11 cellular contexts compared by ENCODE assay signal in the genomic region with DNA sequence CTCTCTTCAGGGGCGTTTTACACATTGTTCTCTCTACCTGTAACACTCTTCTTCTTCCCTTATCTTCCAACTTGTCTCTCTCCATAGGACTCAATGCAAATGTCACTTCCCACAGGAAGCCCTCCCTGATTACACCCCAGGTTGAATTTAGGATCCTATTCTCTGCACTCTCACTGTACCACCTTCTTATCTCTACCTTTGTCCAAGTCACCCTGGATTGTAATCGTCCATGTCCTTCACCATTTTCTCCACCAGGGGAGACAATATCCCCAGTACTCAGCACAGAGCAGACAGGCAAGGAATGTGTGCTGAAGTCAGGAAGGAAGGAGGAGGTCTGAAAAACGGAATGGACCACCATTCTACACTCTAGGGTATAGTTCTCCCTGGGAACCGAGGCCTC. TPM values are rescaled to one million over a fixed set of nuclear protein-coding genes. Genes with fewer than 3 reads are reported as not detected.
A peak's percentile ranks its signal among the peaks of the same experiment; 100 is the strongest.
DNase-seq lines count a peak whose midpoint lies in the region; ATAC-seq, FAIRE-seq and TF ChIP-seq lines count a peak whose summit lies in the region.
"Had no signal": no experiment of that assay in that cellular context is flagged by ENCODE, and none has a peak within 500 bp of the region (broad histone marks: within the 10 kb centered on the region; RNA-seq: fewer than 3 reads in every experiment).

No MANE protein-coding gene starts in this region.

- no peaks in the 10 kb centered on the region for H3K36me3 ChIP-seq in K562 (ENCODE audit: control insufficient read depth, insufficient read depth, low read length)
- no peaks in the 10 kb centered on the region for H3K36me3 ChIP-seq in right lobe of liver

- TF ChIP-seq POLR2A in K562 (conservative IDR thresholded peaks at IDR 0.05) (no peak), right lobe of liver (IDR thresholded peaks at IDR 0.05) (no peak)

- TF ChIP-seq EP300 in K562 (IDR thresholded peaks at IDR 0.05; ENCODE audit: low read length): no peak

- H3K9me1 ChIP-seq in K562 (ENCODE audit: control insufficient read depth, insufficient read depth, low read length): no peaks in the 10 kb centered on the region

- no peaks in the 10 kb centered on the region; a peak in 1 of 5 replicates for H3K27me3 ChIP-seq in K562 (ENCODE audit: control insufficient read depth in 2 of 2, insufficient read depth in 2 of 2, low read length in 2 of 2)
- H3K27me3 ChIP-seq in right lobe of liver: no peaks in the 10 kb centered on the region

- no TSS peak for BruUV-seq in K562 (replicated peaks; lab: Mats Ljungman, UMichigan)

- no peak overlapping the region for H3K9ac ChIP-seq in K562 (ENCODE audit: insufficient read depth in 1 of 2, low read depth in 2 of 2, low read length in 2 of 2)

- TF ChIP-seq CTCF in K562 (IDR thresholded peaks at IDR 0.05 in 2 of 3, conservative IDR thresholded peaks at IDR 0.05 in 1 of 3; ENCODE audit: insufficient read depth in 2 of 3, low read depth in 1 of 3, low read length in 3 of 3) (peak; percentile 45 to 57 (median 57)), right lobe of liver (IDR thresholded peaks at IDR 0.05) (peak in 3 of 4 donors; percentile 16 to 22 (median 18))

- 0% methylated on average over 4 of the region's 4 CpGs for WGBS in K562 (ENCODE audit: insufficient coverage, low coverage, missing lambda C conversion rate)
- 15% methylated on average over 4 of the region's 4 CpGs for WGBS in right lobe of liver (ENCODE audit: insufficient coverage, low coverage, low lambda C conversion rate, missing lambda C conversion rate)

- POLR2A ChIA-PET in K562 (lab: Yijun Ruan, JAX): no interaction called here

- H3K4me3 ChIP-seq in K562 (no peak overlapping the region), right lobe of liver (no peak overlapping the region)

- DNase-seq in ELF-1 (ENCODE audit: low read depth, low spot score) (peak; percentile 42), HuH-7.5 (ENCODE audit: low spot score) (peak; percentile 37), K562 (ENCODE audit: extremely low read depth in 1 of 4, low spot score in 3 of 4) (peak; percentile 28 to 43 (median 38)), right lobe of liver (no peak), NCI-H2029 (lab: John Stamatoyannopoulos, UW) (no peak), NCI-H1694 treated with DMSO at 0.1 percent for 48 hours (lab: John Stamatoyannopoulos, UW) (no peak)
- no peak for DNase-seq in stimulated activated CD4-positive, alpha-beta T cell treated with anti-CD3 and anti-CD28 coated beads, Interleukin-4, amount 100 ng/mL, for 1 hour
- no peak for DNase-seq in activated naive CD4-positive, alpha-beta T cell treated with Interleukin-2 at 50 U/mL for 16 hours
- DNase-seq: activated CD4-positive, alpha-beta T cell treated with anti-CD3 and anti-CD28 coated beads for 4 hours; NCI-H2171 treated with DMSO at 0.1 percent for 48 hours had no signal

- CTCF ChIA-PET in K562 (lab: Yijun Ruan, JAX; ENCODE audit: low intra/inter-chr PET ratio): interaction anchor here (0.6 kb wide), 1 partner anchor 29 kb away, joined by 3 read pairs; no protein-coding TSS in a partner anchor

- peak; percentile 83 for ATAC-seq in K562
- ATAC-seq in right lobe of liver: peak in 1 of 4 donors; percentile 22

- in situ Hi-C loops in K562 (cut with MboI): no loop called here

- no peak overlapping the region for H3K27ac ChIP-seq in K562 (ENCODE audit: extremely low read depth, low read depth, low read length)
- no peak overlapping the region for H3K27ac ChIP-seq in right lobe of liver

- FAIRE-seq in K562 (lab: Jason Lieb, UNC): peak; percentile 19

- H3K9me3 ChIP-seq in K562 (replicated peaks; ENCODE audit: control insufficient read depth, insufficient read depth, low read depth, low read length): no peaks in the 10 kb centered on the region
- no peaks in the 10 kb centered on the region for H3K9me3 ChIP-seq in right lobe of liver

- H2AFZ ChIP-seq in K562 (ENCODE audit: low read depth, low read length): no peak overlapping the region

- intact Hi-C loops in K562 (cut with micrococcal nuclease): no loop called here
- intact Hi-C loops in right lobe of liver (cut with DNase I): no loop called here

- H3K4me1 ChIP-seq in K562 (replicated peaks in 1 of 2; ENCODE audit: control insufficient read depth in 2 of 2, insufficient read depth in 2 of 2, low read length in 2 of 2) (no peaks in the 10 kb centered on the region), right lobe of liver (no peaks in the 10 kb centered on the region)

- peak in 1 of 2 experiments; percentile 41; a peak in 2 of 4 replicates for TF ChIP-seq RAD21 in K562 (CRISPR knock-in tag; conservative IDR thresholded peaks at IDR 0.05 in 1 of 2, IDR thresholded peaks at IDR 0.05 in 1 of 2)

- H4K20me1 ChIP-seq in K562 (replicated peaks; ENCODE audit: control insufficient read depth, insufficient read depth, low read length): no peaks in the 10 kb centered on the region

- H3K79me2 ChIP-seq in K562 (ENCODE audit: control insufficient read depth, insufficient read depth, low read length): no peaks in the 10 kb centered on the region

- H3K4me2 ChIP-seq in K562 (ENCODE audit: insufficient read depth, low read length): no peak overlapping the region

TF ChIP-seq in K562, 482 proteins besides CTCF, POLR2A, EP300 and RAD21 (continues in another document):
- TF ChIP-seq C11orf30 (IDR thresholded peaks at IDR 0.05; ENCODE audit: low read depth): no peak
- TF ChIP-seq ZNF766 (CRISPR knock-in tag; conservative IDR thresholded peaks at IDR 0.05): no peak
- TF ChIP-seq BRCA1 (IDR thresholded peaks at IDR 0.05): no peak
- no peak for TF ChIP-seq BRCA1 (CRISPR knock-in tag; IDR thresholded peaks at IDR 0.05)
- no peak for TF ChIP-seq BCL6 (CRISPR knock-in tag; IDR thresholded peaks at IDR 0.05)
- 0 out of 2 replicates have a peak, but pooled peaks have one; percentile 15 for TF ChIP-seq MYC (IDR thresholded peaks at IDR 0.05; ENCODE audit: low read depth, low read length)
- no peak for TF ChIP-seq MYC (CRISPR knock-in tag; IDR thresholded peaks at IDR 0.05; ENCODE audit: borderline replicate concordance, low read depth)
- peak in 1 of 2 experiments; percentile 14; a peak in 1 of 4 replicates for TF ChIP-seq RCOR1 (IDR thresholded peaks at IDR 0.05; ENCODE audit: borderline replicate concordance in 1 of 2, low read depth in 2 of 2, low read length in 2 of 2)
- no peak for TF ChIP-seq NFATC3 (IDR thresholded peaks at IDR 0.05)
- TF ChIP-seq, protein P1, sequence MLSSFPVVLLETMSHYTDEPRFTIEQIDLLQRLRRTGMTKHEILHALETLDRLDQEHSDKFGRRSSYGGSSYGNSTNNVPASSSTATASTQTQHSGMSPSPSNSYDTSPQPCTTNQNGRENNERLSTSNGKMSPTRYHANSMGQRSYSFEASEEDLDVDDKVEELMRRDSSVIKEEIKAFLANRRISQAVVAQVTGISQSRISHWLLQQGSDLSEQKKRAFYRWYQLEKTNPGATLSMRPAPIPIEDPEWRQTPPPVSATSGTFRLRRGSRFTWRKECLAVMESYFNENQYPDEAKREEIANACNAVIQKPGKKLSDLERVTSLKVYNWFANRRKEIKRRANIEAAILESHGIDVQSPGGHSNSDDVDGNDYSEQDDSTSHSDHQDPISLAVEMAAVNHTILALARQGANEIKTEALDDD (IDR thresholded peaks at IDR 0.05): no peak
- TF ChIP-seq MXI1 (IDR thresholded peaks at IDR 0.05; ENCODE audit: low read depth, low read length): no peak
- TF ChIP-seq SPI1 (IDR thresholded peaks at IDR 0.05; ENCODE audit: borderline replicate concordance, low read depth, low read length): no peak
- TF ChIP-seq KLF16 (IDR thresholded peaks at IDR 0.05): no peak
- TF ChIP-seq ZNF232 (CRISPR knock-in tag; IDR thresholded peaks at IDR 0.05): no peak
- TF ChIP-seq, protein P2, sequence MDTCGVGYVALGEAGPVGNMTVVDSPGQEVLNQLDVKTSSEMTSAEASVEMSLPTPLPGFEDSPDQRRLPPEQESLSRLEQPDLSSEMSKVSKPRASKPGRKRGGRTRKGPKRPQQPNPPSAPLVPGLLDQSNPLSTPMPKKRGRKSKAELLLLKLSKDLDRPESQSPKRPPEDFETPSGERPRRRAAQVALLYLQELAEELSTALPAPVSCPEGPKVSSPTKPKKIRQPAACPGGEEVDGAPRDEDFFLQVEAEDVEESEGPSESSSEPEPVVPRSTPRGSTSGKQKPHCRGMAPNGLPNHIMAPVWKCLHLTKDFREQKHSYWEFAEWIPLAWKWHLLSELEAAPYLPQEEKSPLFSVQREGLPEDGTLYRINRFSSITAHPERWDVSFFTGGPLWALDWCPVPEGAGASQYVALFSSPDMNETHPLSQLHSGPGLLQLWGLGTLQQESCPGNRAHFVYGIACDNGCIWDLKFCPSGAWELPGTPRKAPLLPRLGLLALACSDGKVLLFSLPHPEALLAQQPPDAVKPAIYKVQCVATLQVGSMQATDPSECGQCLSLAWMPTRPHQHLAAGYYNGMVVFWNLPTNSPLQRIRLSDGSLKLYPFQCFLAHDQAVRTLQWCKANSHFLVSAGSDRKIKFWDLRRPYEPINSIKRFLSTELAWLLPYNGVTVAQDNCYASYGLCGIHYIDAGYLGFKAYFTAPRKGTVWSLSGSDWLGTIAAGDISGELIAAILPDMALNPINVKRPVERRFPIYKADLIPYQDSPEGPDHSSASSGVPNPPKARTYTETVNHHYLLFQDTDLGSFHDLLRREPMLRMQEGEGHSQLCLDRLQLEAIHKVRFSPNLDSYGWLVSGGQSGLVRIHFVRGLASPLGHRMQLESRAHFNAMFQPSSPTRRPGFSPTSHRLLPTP (IDR thresholded peaks at IDR 0.05; ENCODE audit: borderline replicate concordance, extremely low read depth, insufficient read length): peak; percentile 30
- peak; percentile 33; the same call in 1 of the 2 replicates for TF ChIP-seq ZEB2 (IDR thresholded peaks at IDR 0.05)

RNA-seq across cellular contexts. Expression of a gene that starts 14.1 kb away (rescaled TPM):
- not detected in 2 replicates for total RNA-seq in K562 (2011; cell fraction: chromatin; rRNA removed; ENCODE audit: low replicate concordance)
- not detected in 2 replicates for total RNA-seq in K562 (2011; cell fraction: nucleolus; rRNA removed)
- not detected in 2 replicates for total RNA-seq in K562 (2011; cell fraction: nucleoplasm; rRNA removed)
- total RNA-seq in K562 (2014; rRNA removed): not detected in 2 replicates
- total RNA-seq in K562 (2014; rRNA removed; fragmentation: Illumina TruSeq; extraction: Trizol): not detected in 2 replicates
- not detected in 2 replicates for total RNA-seq in K562 (2015; rRNA removed; fragmentation: Illumina TruSeq; extraction: Trizol)
- total RNA-seq in K562 (2021): not detected in 2 replicates
- polyA plus RNA-seq in K562 (2011; rRNA removed): not detected in 2 replicates
- not detected in 2 replicates for polyA plus RNA-seq in K562 (2011; cell fraction: cytosol; rRNA removed)
- polyA plus RNA-seq in K562 (2011; cell fraction: nucleus; rRNA removed): not detected in 2 replicates
- not detected in 2 replicates for polyA plus RNA-seq in K562 (2012)
- polyA plus RNA-seq in K562 (2014; fragmentation: Illumina TruSeq; extraction: Trizol): not detected in 2 replicates
- polyA plus RNA-seq in K562 (2014; fragmentation: Nextera tagmentation; extraction: Ambion mirVana): not detected
- polyA plus RNA-seq in K562 (2014; rRNA removed): not detected in 2 replicates
- not detected in 2 replicates for polyA minus RNA-seq in K562 (2011; rRNA and poly(A)+ RNA removed)
- not detected in 2 replicates for polyA minus RNA-seq in K562 (2011; cell fraction: cytosol; rRNA and poly(A)+ RNA removed)
- polyA minus RNA-seq in K562 (2011; cell fraction: nucleus; rRNA and poly(A)+ RNA removed): not detected in 2 replicates
- total RNA-seq in right lobe of liver: not detected
- total RNA-seq: cerebellum had no signal

Comparison
In these comparisons a context has a peak if more than half of its experiments do, and no peak if none do; other contexts are left out.
1. DNase-seq: peak in ELF-1 (single experiment), HuH-7.5 (single experiment) and K562 (4 of 4); none in right lobe of liver (0 of 3), stimulated activated CD4-positive, alpha-beta T cell treated with anti-CD3 and anti-CD28 coated beads, Interleukin-4, amount 100 ng/mL, for 1 hour (single experiment), activated naive CD4-positive, alpha-beta T cell treated with Interleukin-2 at 50 U/mL for 16 hours (single experiment), NCI-H2029 (single experiment) and NCI-H1694 treated with DMSO at 0.1 percent for 48 hours (single experiment).